ENCODE assay signal across 1 cellular context in the genomic region with DNA sequence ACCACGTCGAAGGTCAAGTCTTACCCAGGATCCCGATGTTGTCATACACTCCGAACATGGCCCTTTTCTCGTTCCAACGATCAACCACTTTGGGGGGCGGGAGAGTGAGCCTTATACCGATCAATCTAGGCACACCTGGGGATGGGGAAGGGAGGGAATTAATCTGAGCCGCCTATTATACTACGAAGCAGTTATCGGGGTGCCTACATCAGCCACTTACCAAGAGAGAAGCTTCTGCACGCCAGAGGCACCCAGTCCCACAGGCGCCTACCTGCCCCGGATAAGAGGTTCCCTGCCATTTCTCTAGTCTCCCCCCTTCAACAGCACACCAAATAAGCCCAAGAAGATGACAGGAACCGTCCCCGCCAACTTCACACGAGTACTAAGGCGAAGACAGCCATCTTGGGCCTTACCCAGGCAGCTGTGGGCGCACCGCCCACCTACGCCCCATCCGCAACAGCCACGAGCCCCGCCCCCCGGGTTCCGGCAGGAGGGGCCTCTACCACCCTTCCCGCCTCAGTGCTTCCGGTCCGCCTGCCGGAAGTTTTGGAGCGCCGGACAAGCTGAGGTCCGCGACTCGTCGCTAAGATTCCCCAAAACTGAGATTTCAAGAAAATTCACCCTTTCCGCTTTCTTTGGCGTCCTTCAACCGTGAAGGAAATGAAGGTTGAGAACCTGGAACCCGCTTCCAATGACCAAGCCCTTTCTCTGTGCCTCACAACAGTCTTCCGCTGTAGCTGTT.
TF ChIP-seq lines count a peak whose summit lies in the region.

Gene MRPL51, minus strand, starts transcription at position 425 of the 742 bp plus-strand sequence. Its CDS starts 126 bp downstream, at position 299.

TF ChIP-seq in HEK293, 187 proteins besides CTCF, POLR2A, EP300 and RAD21 (continued from another document and continues in another):
- TF ChIP-seq ZNF23 (tag by site-specific recombination; IDR thresholded peaks at IDR 0.05; ENCODE audit: borderline replicate concordance), result no peak
- TF ChIP-seq PRDM1 (tag by site-specific recombination; IDR thresholded peaks at IDR 0.05), result peak; percentile 91
- TF ChIP-seq ZBTB17 (tag by site-specific recombination; IDR thresholded peaks at IDR 0.05), result peak; percentile 21; the same call in 1 of the 2 replicates
- no peak for TF ChIP-seq ZBTB48 (tag by site-specific recombination; IDR thresholded peaks at IDR 0.05)
- TF ChIP-seq ZNF514 (tag by site-specific recombination; IDR thresholded peaks at IDR 0.05), result no peak
- TF ChIP-seq ZNF184 (tag by site-specific recombination; IDR thresholded peaks at IDR 0.05), result no peak
- no peak; the same call in 1 of the 2 replicates for TF ChIP-seq REST (tag by site-specific recombination; IDR thresholded peaks at IDR 0.05)
- TF ChIP-seq ZNF701 (tag by site-specific recombination; IDR thresholded peaks at IDR 0.05), result no peak
- no peak for TF ChIP-seq ZNF600 (tag by site-specific recombination; IDR thresholded peaks at IDR 0.05)
- TF ChIP-seq BCL6B (tag by site-specific recombination; IDR thresholded peaks at IDR 0.05), result no peak
- no peak for TF ChIP-seq ZNF148 (tag by site-specific recombination; IDR thresholded peaks at IDR 0.05; ENCODE audit: borderline replicate concordance)
- no peak for TF ChIP-seq ZNF169 (tag by site-specific recombination; IDR thresholded peaks at IDR 0.05)
- no peak for TF ChIP-seq ZNF174 (tag by site-specific recombination; IDR thresholded peaks at IDR 0.05)
- TF ChIP-seq ZNF366 (tag by site-specific recombination; conservative IDR thresholded peaks at IDR 0.05), result no peak
- TF ChIP-seq ZNF202 (tag by site-specific recombination; IDR thresholded peaks at IDR 0.05; ENCODE audit: borderline replicate concordance), result no peak
- no peak for TF ChIP-seq TRIM28 (IDR thresholded peaks at IDR 0.05; ENCODE audit: borderline replicate concordance, low read length)
- no peak for TF ChIP-seq ZNF513 (tag by site-specific recombination; IDR thresholded peaks at IDR 0.05)
- no peak for TF ChIP-seq OSR2 (tag by site-specific recombination; IDR thresholded peaks at IDR 0.05)
- TF ChIP-seq PRDM10 (tag by site-specific recombination; IDR thresholded peaks at IDR 0.05), result no peak; the same call in none of the 2 replicates
- TF ChIP-seq PRDM4 (tag by site-specific recombination; IDR thresholded peaks at IDR 0.05), result no peak
- TF ChIP-seq, protein P1, sequence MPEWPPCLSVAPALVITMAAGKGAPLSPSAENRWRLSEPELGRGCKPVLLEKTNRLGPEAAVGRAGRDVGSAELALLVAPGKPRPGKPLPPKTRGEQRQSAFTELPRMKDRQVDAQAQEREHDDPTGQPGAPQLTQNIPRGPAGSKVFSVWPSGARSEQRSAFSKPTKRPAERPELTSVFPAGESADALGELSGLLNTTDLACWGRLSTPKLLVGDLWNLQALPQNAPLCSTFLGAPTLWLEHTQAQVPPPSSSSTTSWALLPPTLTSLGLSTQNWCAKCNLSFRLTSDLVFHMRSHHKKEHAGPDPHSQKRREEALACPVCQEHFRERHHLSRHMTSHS (tag by site-specific recombination; IDR thresholded peaks at IDR 0.05), result no peak
- 0 out of 2 replicates have a peak, but pooled peaks have one; percentile 17 for TF ChIP-seq ZFP37 (tag by site-specific recombination; IDR thresholded peaks at IDR 0.05)
- no peak for TF ChIP-seq ZNF248 (tag by site-specific recombination; IDR thresholded peaks at IDR 0.05)
- TF ChIP-seq ZNF24 (tag by site-specific recombination; IDR thresholded peaks at IDR 0.05), result peak; percentile 55; the same call in 1 of the 2 replicates
- TF ChIP-seq ZEB2 (tag by site-specific recombination; IDR thresholded peaks at IDR 0.05), result peak; percentile 34; the same call in 1 of the 2 replicates
- no peak for TF ChIP-seq ZNF596 (tag by site-specific recombination; IDR thresholded peaks at IDR 0.05)
- 0 out of 2 replicates have a peak, but pooled peaks have one; percentile 14 for TF ChIP-seq ZSCAN23 (tag by site-specific recombination; IDR thresholded peaks at IDR 0.05)
- peak; percentile 98 for TF ChIP-seq ZBTB11 (tag by site-specific recombination; conservative IDR thresholded peaks at IDR 0.05; ENCODE audit: low read depth)
- peak; percentile 86 for TF ChIP-seq KLF16 (tag by site-specific recombination; IDR thresholded peaks at IDR 0.05)
- peak; percentile 66; the same call in 1 of the 2 replicates for TF ChIP-seq ZNF629 (tag by site-specific recombination; IDR thresholded peaks at IDR 0.05)
